In genomic region chr14:96351986-96352385, GRCh38 we compare ENCODE assay signal across 18 cellular contexts. TPM values are rescaled to one million over a fixed set of nuclear protein-coding genes. Genes with fewer than 3 reads are reported as not detected.
DNase-seq lines count a peak whose midpoint lies in the region; ATAC-seq and TF ChIP-seq lines count a peak whose summit lies in the region.
"Had no signal": no experiment of that assay in that cellular context is flagged by ENCODE, and none has a peak within 500 bp of the region (broad histone marks: within the 10 kb centered on the region; RNA-seq: fewer than 3 reads in every experiment).

No MANE protein-coding gene starts in this region.

- no peak overlapping the region for H3K9ac ChIP-seq in mesenchymal stem cell (ENCODE audit: low read length)

- H3K4me3 ChIP-seq in mesenchymal stem cell (ENCODE audit: insufficient read depth in 1 of 2, low read depth in 1 of 2, low read length in 2 of 2) (no peak overlapping the region), stomach (no peak overlapping the region), uterus (no peak overlapping the region)

- no peak overlapping the region for H3K4me2 ChIP-seq in mesenchymal stem cell (ENCODE audit: low read length, poor library complexity, severe bottlenecking)

- H3K36me3 ChIP-seq in mesenchymal stem cell (ENCODE audit: control insufficient read depth in 1 of 2, insufficient read depth in 2 of 2, low read depth in 1 of 2, low read length in 2 of 2) (no peaks in the 10 kb centered on the region), stomach (peaks cover 0 to 2% (median 0%) of the 10 kb centered on the region in 4 donors), uterus (no peaks in the 10 kb centered on the region)

- no peak for TF ChIP-seq EP300 in stomach (IDR thresholded peaks at IDR 0.05)

- intact Hi-C loops in cardiac septum (cut with DNase I), result no loop called here
- intact Hi-C loops in stomach (cut with DNase I; ENCODE audit: low total_unique reads), result no loop called here
- intact Hi-C loops in uterus (cut with DNase I; ENCODE audit: low total_unique reads), result no loop called here

- H3K4ac ChIP-seq in mesenchymal stem cell (ENCODE audit: low read depth in 1 of 2, low read length in 2 of 2), result no peak overlapping the region

- H2BK12ac ChIP-seq in mesenchymal stem cell (ENCODE audit: low read length in 2 of 2), result no peak overlapping the region

- H2BK5ac ChIP-seq in mesenchymal stem cell (ENCODE audit: low read depth, low read length, poor library complexity, severe bottlenecking), result no peak overlapping the region

- ATAC-seq in GM19397 (IDR thresholded peaks at IDR 0.05; ENCODE audit: unreplicated experiment), result no peak
- ATAC-seq: SK-N-SH treated with all-trans-retinoic acid at 6 μM for 48 hours had no signal

- H2BK120ac ChIP-seq in mesenchymal stem cell (ENCODE audit: low read depth, low read length), result no peak overlapping the region

- H3K4me1 ChIP-seq in mesenchymal stem cell (ENCODE audit: control insufficient read depth, insufficient read depth, low read depth, low read length), result peaks cover 3% of the 10 kb centered on the region
- peaks cover 0 to 33% (median 8%) of the 10 kb centered on the region in 4 donors for H3K4me1 ChIP-seq in stomach
- no peaks in the 10 kb centered on the region for H3K4me1 ChIP-seq in uterus

- no peak overlapping the region for H3K18ac ChIP-seq in mesenchymal stem cell (ENCODE audit: low read depth in 1 of 2, low read length in 2 of 2)

- DNase-seq in H4 (ENCODE audit: low spot score) (peak; percentile 16), RKO (ENCODE audit: low spot score) (peak; percentile 15), erythroblast (lab: John Stamatoyannopoulos, UW) (peak; percentile 8 to 39), mesenchymal stem cell (peak; percentile 66), cardiac septum (ENCODE audit: low spot score) (no peak), stomach (no peak), uterus (no peak)
- DNase-seq: CD4-positive, CD25-positive, alpha-beta regulatory T cell; DMS79 treated with DMSO at 0.1 percent for 48 hours; KBM-7; NCI-H1092 treated with DMSO at 0.1 percent for 48 hours; NCI-H1436 treated with DMSO at 0.1 percent for 48 hours; NCI-H1930; NCI-H226; NCI-H510A treated with DMSO at 0.1 percent for 48 hours; NCI-H748 treated with DMSO at 0.1 percent for 48 hours had no signal

- WGBS in mesenchymal stem cell, result no CpG with 5 or more reads among the region's 3 CpGs
- WGBS in stomach, 5 donors, result 73 to 86% (median 78%) methylated on average over 3 of the region's 3 CpGs

- H3K79me1 ChIP-seq in mesenchymal stem cell (replicated peaks; ENCODE audit: low read length, poor library complexity, severe bottlenecking), result peaks cover 22% of the 10 kb centered on the region

- TF ChIP-seq POLR2A in erythroblast (IDR thresholded peaks at IDR 0.05; ENCODE audit: low read length) (no peak), stomach (IDR thresholded peaks at IDR 0.05) (no peak), uterus (IDR thresholded peaks at IDR 0.05) (no peak)

- H3K27me3 ChIP-seq in mesenchymal stem cell (ENCODE audit: control insufficient read depth in 1 of 2, insufficient read depth in 1 of 2, low read length in 2 of 2), result no peaks in the 10 kb centered on the region
- no peaks in the 10 kb centered on the region for H3K27me3 ChIP-seq in stomach
- H3K27me3 ChIP-seq in uterus, result no peaks in the 10 kb centered on the region

- H3K9me3 ChIP-seq in mesenchymal stem cell (ENCODE audit: control insufficient read depth, low read length) (no peaks in the 10 kb centered on the region), stomach (no peaks in the 10 kb centered on the region), uterus (no peaks in the 10 kb centered on the region)

- no peak overlapping the region for H2AFZ ChIP-seq in mesenchymal stem cell (ENCODE audit: low read depth, low read length)

- TF ChIP-seq CTCF in stomach (IDR thresholded peaks at IDR 0.05), result no peak
- no peak for TF ChIP-seq CTCF in uterus (IDR thresholded peaks at IDR 0.05)

- no peak overlapping the region for H3K23ac ChIP-seq in mesenchymal stem cell (ENCODE audit: low read length in 2 of 2)

- no peak overlapping the region for H2BK15ac ChIP-seq in mesenchymal stem cell (ENCODE audit: low read depth, poor library complexity, severe bottlenecking)

- no peak overlapping the region for H4K91ac ChIP-seq in mesenchymal stem cell (ENCODE audit: low read length)

- H4K8ac ChIP-seq in mesenchymal stem cell (ENCODE audit: low read length), result no peak overlapping the region

- H3K27ac ChIP-seq in mesenchymal stem cell (ENCODE audit: low read length, poor library complexity, severe bottlenecking) (no peak overlapping the region), stomach (no peak overlapping the region), uterus (no peak overlapping the region)

- no peak overlapping the region for H3K14ac ChIP-seq in mesenchymal stem cell (ENCODE audit: low read length in 2 of 2)

- H2AK5ac ChIP-seq in mesenchymal stem cell (ENCODE audit: low read length, severe bottlenecking), result no peak overlapping the region

RNA-seq across cellular contexts. Expression of gene ATG2B, which starts 11.2 kb away (rescaled TPM):
- 3.6 and 5.6 TPM in 2 replicates for total RNA-seq in H4 (2014; rRNA removed; shearing (Covaris generic))
- polyA plus RNA-seq in mesenchymal stem cell (2013, experiment 1 of 2), result 7.2 TPM
- polyA plus RNA-seq in mesenchymal stem cell (2013, experiment 2 of 2), result 7.5 TPM
- total RNA-seq in cardiac septum (14.2 TPM), stomach (10 to 100 TPM; 15.2 to 59.7 (median 37.4) TPM), uterus (10 to 100 TPM; 17.1 to 56.6 (median 41.6) TPM)
- polyA plus RNA-seq in stomach, result 1 to 10 TPM; 1.9 to 3.5 (median 3.2) TPM

RNA-seq across cellular contexts. Expression of gene GSKIP, which starts 11.3 kb away (rescaled TPM):
- total RNA-seq in H4 (2014; rRNA removed; shearing (Covaris generic)), result 52.9 and 57.9 TPM in 2 replicates
- 20.2 TPM for polyA plus RNA-seq in mesenchymal stem cell (2013, experiment 1 of 2)
- polyA plus RNA-seq in mesenchymal stem cell (2013, experiment 2 of 2), result 22.0 TPM
- total RNA-seq in cardiac septum (14.6 TPM), stomach (10 to 100 TPM in 2 of 5 donors, 1 to 10 TPM in 3; 3.8 to 61.9 (median 7.1) TPM), uterus (10 to 100 TPM; 11.5 to 33.0 (median 15.7) TPM)
- 10 to 100 TPM; 10.8 to 93.9 (median 23.7) TPM for polyA plus RNA-seq in stomach

RNA-seq across cellular contexts. Expression of gene AK7, which starts 39.9 kb away (rescaled TPM):
- total RNA-seq in H4 (2014; rRNA removed; shearing (Covaris generic)), result 1.0 TPM in 1 of 2 replicates, not detected in the other
- polyA plus RNA-seq in mesenchymal stem cell (2013, experiment 1 of 2), result 1.2 TPM
- 1.2 TPM for polyA plus RNA-seq in mesenchymal stem cell (2013, experiment 2 of 2)
- total RNA-seq in cardiac septum (0.62 TPM), stomach (1 to 10 TPM in 3 of 5 donors, not detected in 2; 3.1 to 6.5 (median 3.8) TPM), uterus (1 to 10 TPM in 2 of 4 donors, under 1 TPM in 1, not detected in 1; 0.29 to 9.7 (median 1.8) TPM)
- 1 to 10 TPM; 1.2 to 2.1 (median 1.5) TPM for polyA plus RNA-seq in stomach
- total RNA-seq: CD4-positive, CD25-positive, alpha-beta regulatory T cell had no signal

Comparison
In these comparisons a context has a peak if more than half of its experiments do, and no peak if none do; other contexts are left out.
1. DNase-seq: peak in H4 (single experiment), RKO (single experiment), erythroblast (2 of 2) and mesenchymal stem cell (single experiment); none in cardiac septum (single experiment), stomach (single experiment) and uterus (0 of 2).